In the genomic region with DNA sequence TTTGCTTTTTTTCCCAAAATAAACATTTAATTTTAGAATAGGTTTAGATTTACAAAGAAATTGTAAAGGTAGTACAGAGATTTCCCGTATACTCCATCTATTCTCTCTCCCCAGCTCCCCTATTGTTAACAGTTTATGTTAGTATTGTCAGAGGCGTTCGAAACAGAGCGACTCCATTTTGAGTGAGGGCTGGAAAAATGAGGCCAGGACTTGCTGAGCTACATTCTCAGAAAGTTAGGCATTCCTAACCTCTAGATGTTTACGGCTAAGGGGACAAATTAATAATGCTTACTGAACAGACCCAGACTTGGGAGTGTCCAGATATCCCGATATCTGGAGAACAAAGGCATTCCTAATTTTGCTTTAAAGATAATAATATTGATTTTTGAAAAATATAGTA, we compare ENCODE assay signal across 30 cellular contexts.
"Had no signal": no experiment of that assay in that cellular context is flagged by ENCODE, and none has a peak within 500 bp of the region (broad histone marks: within the 10 kb centered on the region; RNA-seq: fewer than 3 reads in every experiment).

No MANE protein-coding gene starts in this region.

- DNase-seq: activated CD4-positive, alpha-beta T cell treated with anti-CD3 and anti-CD28 coated beads for 1 hour; activated CD4-positive, alpha-beta T cell treated with anti-CD3 and anti-CD28 coated beads, Interleukin-2, amount 10 ng/mL, durations not matched to agents 7 days and 5 days; activated CD8-positive, alpha-beta T cell treated with anti-CD3 and anti-CD28 coated beads for 36 hours; activated naive CD8-positive, alpha-beta T cell treated with anti-CD3 and anti-CD28 coated beads, Interleukin-2, amount 50 U/mL, for 24 hours; activated T-cell treated with anti-CD3 and anti-CD28 coated beads, Interleukin-2, amount 50 U/mL, for 48 hours; amygdala; dermis blood vessel endothelial cell; effector CD4-positive, alpha-beta T cell; islet precursor cell; left ventricle myocardium inferior; naive B cell; nucleus accumbens; pancreas; retina; stimulated activated CD4-positive, alpha-beta T cell treated with anti-CD3 and anti-CD28 coated beads, Interleukin-12 subunit alpha, Interleukin-12 subunit beta, amount 100 ng/mL, for 4 hours; stimulated activated CD4-positive, alpha-beta T cell treated with anti-CD3 and anti-CD28 coated beads, Interleukin-4, amount 100 ng/mL, for 24 hours; T1000; upper lobe of right lung had no signal

- H3K9me3 ChIP-seq: left ventricle myocardium inferior, pancreas, prostate gland, upper lobe of right lung had no signal

- H3K27me3 Mint-ChIP-seq: activated CD4-positive, alpha-beta T cell treated with anti-CD3 and anti-CD28 coated beads, Interleukin-2, amount 10 ng/mL, durations not matched to agents 7 days and 5 days; activated CD8-positive, alpha-beta T cell treated with anti-CD3 and anti-CD28 coated beads for 36 hours; activated naive CD4-positive, alpha-beta T cell treated with anti-CD3 and anti-CD28 coated beads, Interleukin-2, amount 50 U/mL, for 24 hours; activated naive CD8-positive, alpha-beta T cell treated with anti-CD3 and anti-CD28 coated beads, Interleukin-2, amount 50 U/mL, for 24 hours; central memory CD8-positive, alpha-beta T cell; naive B cell; stimulated activated naive CD8-positive, alpha-beta T cell treated with anti-CD3 and anti-CD28 coated beads, Interleukin-15, Interleukin-2, amounts not matched to agents 100 ng/mL and 50 ng/mL, for 24 hours had no signal

- H3K4me3 Mint-ChIP-seq: activated CD4-positive, alpha-beta T cell treated with anti-CD3 and anti-CD28 coated beads, Interleukin-2, amount 10 ng/mL, durations not matched to agents 7 days and 5 days; activated CD8-positive, alpha-beta T cell treated with anti-CD3 and anti-CD28 coated beads for 36 hours; activated naive CD4-positive, alpha-beta T cell treated with anti-CD3 and anti-CD28 coated beads, Interleukin-2, amount 50 U/mL, for 24 hours; activated naive CD8-positive, alpha-beta T cell treated with anti-CD3 and anti-CD28 coated beads, Interleukin-2, amount 50 U/mL, for 24 hours; central memory CD8-positive, alpha-beta T cell; neural crest cell; stimulated activated effector memory CD8-positive, alpha-beta T cell treated with anti-CD3 and anti-CD28 coated beads, Interleukin-12 subunit alpha, Interleukin-12 subunit beta, amount 100 ng/mL, for 72 hours; stimulated activated naive CD8-positive, alpha-beta T cell treated with anti-CD3 and anti-CD28 coated beads, Interleukin-15, Interleukin-2, amounts not matched to agents 100 ng/mL and 50 ng/mL, for 24 hours; T-helper 1 cell treated with Interleukin-12 subunit alpha and Interleukin-12 subunit beta and Interleukin-4 antibody, amounts not matched to agents 30 μg/mL and 1 μg/mL, for 36 hours; WTC11 had no signal

- H3K4me3 ChIP-seq: left ventricle myocardium inferior, lung, pancreas, prostate gland, skin epidermis, upper lobe of right lung had no signal

- ATAC-seq: activated CD8-positive, alpha-beta T cell treated with anti-CD3 and anti-CD28 coated beads for 36 hours; activated naive CD8-positive, alpha-beta T cell treated with anti-CD3 and anti-CD28 coated beads, Interleukin-2, amount 50 U/mL, for 24 hours; pancreas; sciatic nerve; stimulated activated effector memory CD8-positive, alpha-beta T cell treated with anti-CD3 and anti-CD28 coated beads, Interleukin-12 subunit alpha, Interleukin-12 subunit beta, amount 100 ng/mL, for 72 hours; upper lobe of right lung; WTC11 had no signal

- H3K27ac ChIP-seq: left ventricle myocardium inferior, pancreas, prostate gland, upper lobe of right lung had no signal

- H3K9me3 Mint-ChIP-seq: activated CD8-positive, alpha-beta T cell treated with anti-CD3 and anti-CD28 coated beads for 36 hours; activated naive CD8-positive, alpha-beta T cell treated with anti-CD3 and anti-CD28 coated beads, Interleukin-2, amount 50 U/mL, for 24 hours; activated T-helper 2 cell treated with anti-CD3 and anti-CD28 coated beads, Interferon-gamma antibody, Interleukin-2, Interleukin-4, amounts not matched to agents 10 μg/mL and 5 μg/mL and 100 μg/mL, durations not matched to agents 14 hours and 24 hours and 36 hours; central memory CD8-positive, alpha-beta T cell; naive B cell; neural crest cell; stimulated activated effector memory CD8-positive, alpha-beta T cell treated with anti-CD3 and anti-CD28 coated beads, Interleukin-12 subunit alpha, Interleukin-12 subunit beta, amount 100 ng/mL, for 72 hours; stimulated activated naive CD8-positive, alpha-beta T cell treated with anti-CD3 and anti-CD28 coated beads, Interleukin-15, Interleukin-2, amounts not matched to agents 100 ng/mL and 50 ng/mL, for 24 hours; T-helper 1 cell treated with Interleukin-12 subunit alpha and Interleukin-12 subunit beta and Interleukin-4 antibody, amounts not matched to agents 30 μg/mL and 1 μg/mL, for 36 hours; WTC11 had no signal

- H3K27me3 ChIP-seq: pancreas, upper lobe of right lung had no signal

- H3K27ac Mint-ChIP-seq: activated CD4-positive, alpha-beta T cell treated with anti-CD3 and anti-CD28 coated beads, Interleukin-2, amount 10 ng/mL, durations not matched to agents 7 days and 5 days; activated CD8-positive, alpha-beta T cell treated with anti-CD3 and anti-CD28 coated beads for 36 hours; activated naive CD4-positive, alpha-beta T cell treated with anti-CD3 and anti-CD28 coated beads, Interleukin-2, amount 50 U/mL, for 24 hours; activated naive CD8-positive, alpha-beta T cell treated with anti-CD3 and anti-CD28 coated beads, Interleukin-2, amount 50 U/mL, for 24 hours; activated T-helper 2 cell treated with anti-CD3 and anti-CD28 coated beads, Interferon-gamma antibody, Interleukin-2, Interleukin-4, amounts not matched to agents 10 μg/mL and 5 μg/mL and 100 μg/mL, durations not matched to agents 14 hours and 24 hours and 36 hours; stimulated activated effector memory CD8-positive, alpha-beta T cell treated with anti-CD3 and anti-CD28 coated beads, Interleukin-12 subunit alpha, Interleukin-12 subunit beta, amount 100 ng/mL, for 72 hours; stimulated activated naive CD8-positive, alpha-beta T cell treated with anti-CD3 and anti-CD28 coated beads, Interleukin-15, Interleukin-2, amounts not matched to agents 100 ng/mL and 50 ng/mL, for 24 hours; T-helper 1 cell treated with Interleukin-12 subunit alpha and Interleukin-12 subunit beta and Interleukin-4 antibody, amounts not matched to agents 30 μg/mL and 1 μg/mL, for 36 hours; WTC11 had no signal

- H3K4me1 ChIP-seq: prostate gland had no signal

- H3K36me3 ChIP-seq: left ventricle myocardium inferior, pancreas, prostate gland, upper lobe of right lung had no signal

- H3K36me3 Mint-ChIP-seq: activated naive CD4-positive, alpha-beta T cell treated with anti-CD3 and anti-CD28 coated beads, Interleukin-2, amount 50 U/mL, for 24 hours; naive B cell; stimulated activated effector memory CD8-positive, alpha-beta T cell treated with anti-CD3 and anti-CD28 coated beads, Interleukin-12 subunit alpha, Interleukin-12 subunit beta, amount 100 ng/mL, for 72 hours; WTC11 had no signal

- H3K4me1 Mint-ChIP-seq: WTC11 had no signal
